Comparison of ENCODE assay signal across 15 cellular contexts in the genomic region with DNA sequence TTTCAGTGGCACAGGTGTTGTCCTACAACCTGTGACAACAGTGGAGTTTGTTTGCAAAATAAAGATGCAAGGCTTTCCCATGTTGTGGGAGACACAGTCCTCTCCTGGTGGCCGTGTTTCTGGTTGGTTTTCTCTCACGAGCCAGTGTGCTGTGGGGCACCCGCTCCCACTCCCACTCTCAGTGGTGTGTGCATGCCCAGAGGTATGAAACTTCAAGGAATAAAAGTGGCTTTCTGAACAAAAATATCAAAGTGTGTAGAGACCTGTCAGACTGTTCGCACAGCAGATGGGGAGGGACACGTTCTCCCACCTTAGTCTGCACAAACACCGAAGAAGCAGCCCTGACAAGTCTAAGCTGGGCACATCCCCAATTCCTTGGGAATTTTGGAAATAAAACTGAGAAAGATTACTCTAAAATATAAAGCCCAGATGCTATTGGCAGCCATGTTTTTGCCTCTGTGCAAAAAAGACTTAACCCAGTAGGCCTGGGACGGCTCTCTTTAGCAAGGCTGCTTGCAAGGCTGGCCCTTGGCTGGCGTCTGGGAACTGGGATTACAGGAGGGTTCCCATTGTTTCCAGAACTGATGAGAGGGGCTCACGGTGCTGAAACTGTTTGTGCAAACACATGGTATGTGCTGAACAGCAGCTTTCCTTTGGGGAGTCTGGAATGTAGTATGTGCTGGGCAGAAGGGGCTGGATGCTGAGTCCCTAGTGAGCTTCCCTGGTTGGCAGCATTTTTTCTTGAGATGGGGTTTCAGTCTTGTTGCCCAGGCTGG.
"Had no signal": no experiment of that assay in that cellular context is flagged by ENCODE, and none has a peak within 500 bp of the region (broad histone marks: within the 10 kb centered on the region; RNA-seq: fewer than 3 reads in every experiment).

No MANE protein-coding gene starts in this region.

- ATAC-seq: activated CD8-positive, alpha-beta memory T cell treated with anti-CD3 and anti-CD28 coated beads, Interleukin-2, amount 10 ng/mL, durations not matched to agents 7 days and 5 days; activated T-cell treated with anti-CD3 and anti-CD28 coated beads, Interleukin-2, amount 50 U/mL, for 4 hours; right lobe of liver had no signal

- H3K4me1 ChIP-seq: esophagus muscularis mucosa, right lobe of liver had no signal

- H3K27ac ChIP-seq: esophagus muscularis mucosa, hepatocyte, right lobe of liver, suprapubic skin had no signal

- H3K9me3 ChIP-seq: esophagus muscularis mucosa, right lobe of liver, suprapubic skin had no signal

- H3K9me3 Mint-ChIP-seq: activated T-cell treated with anti-CD3 and anti-CD28 coated beads, Interleukin-2, amount 50 U/mL, for 4 hours; stimulated activated naive CD8-positive, alpha-beta T cell treated with anti-CD3 and anti-CD28 coated beads, Interleukin-15, Interleukin-2, amounts not matched to agents 100 ng/mL and 50 ng/mL, for 24 hours had no signal

- H3K27me3 Mint-ChIP-seq: activated CD8-positive, alpha-beta memory T cell treated with anti-CD3 and anti-CD28 coated beads, Interleukin-2, amount 10 ng/mL, durations not matched to agents 7 days and 5 days; naive B cell; stimulated activated naive CD8-positive, alpha-beta T cell treated with anti-CD3 and anti-CD28 coated beads, Interleukin-15, Interleukin-2, amounts not matched to agents 100 ng/mL and 50 ng/mL, for 24 hours had no signal

- H3K27ac Mint-ChIP-seq: activated CD8-positive, alpha-beta memory T cell treated with anti-CD3 and anti-CD28 coated beads, Interleukin-2, amount 10 ng/mL, durations not matched to agents 7 days and 5 days; naive B cell; stimulated activated naive CD8-positive, alpha-beta T cell treated with anti-CD3 and anti-CD28 coated beads, Interleukin-15, Interleukin-2, amounts not matched to agents 100 ng/mL and 50 ng/mL, for 24 hours had no signal

- H3K4me3 ChIP-seq: esophagus muscularis mucosa, hepatocyte, right lobe of liver, smooth muscle cell, suprapubic skin had no signal

- DNase-seq: activated CD4-positive, alpha-beta T cell treated with anti-CD3 and anti-CD28 coated beads, Interleukin-2, amount 50 U/mL, for 48 hours; activated CD8-positive, alpha-beta memory T cell treated with anti-CD3 and anti-CD28 coated beads, Interleukin-2, amount 10 ng/mL, durations not matched to agents 7 days and 5 days; activated gamma-delta T cell; activated T-cell treated with anti-CD3 and anti-CD28 coated beads, Interleukin-2, amount 50 U/mL, for 4 hours; aorta; islet precursor cell; naive B cell; occipital lobe; right lobe of liver; T1000 had no signal

- H3K36me3 ChIP-seq: esophagus muscularis mucosa, right lobe of liver, suprapubic skin had no signal

- H3K27me3 ChIP-seq: esophagus muscularis mucosa, hepatocyte, right lobe of liver, suprapubic skin had no signal

- H3K4me3 Mint-ChIP-seq: activated CD8-positive, alpha-beta memory T cell treated with anti-CD3 and anti-CD28 coated beads, Interleukin-2, amount 10 ng/mL, durations not matched to agents 7 days and 5 days; activated T-cell treated with anti-CD3 and anti-CD28 coated beads, Interleukin-2, amount 50 U/mL, for 4 hours; naive B cell; stimulated activated naive CD8-positive, alpha-beta T cell treated with anti-CD3 and anti-CD28 coated beads, Interleukin-15, Interleukin-2, amounts not matched to agents 100 ng/mL and 50 ng/mL, for 24 hours had no signal
